Comparison of ENCODE assay signal across 1 cellular context in the genomic region with DNA sequence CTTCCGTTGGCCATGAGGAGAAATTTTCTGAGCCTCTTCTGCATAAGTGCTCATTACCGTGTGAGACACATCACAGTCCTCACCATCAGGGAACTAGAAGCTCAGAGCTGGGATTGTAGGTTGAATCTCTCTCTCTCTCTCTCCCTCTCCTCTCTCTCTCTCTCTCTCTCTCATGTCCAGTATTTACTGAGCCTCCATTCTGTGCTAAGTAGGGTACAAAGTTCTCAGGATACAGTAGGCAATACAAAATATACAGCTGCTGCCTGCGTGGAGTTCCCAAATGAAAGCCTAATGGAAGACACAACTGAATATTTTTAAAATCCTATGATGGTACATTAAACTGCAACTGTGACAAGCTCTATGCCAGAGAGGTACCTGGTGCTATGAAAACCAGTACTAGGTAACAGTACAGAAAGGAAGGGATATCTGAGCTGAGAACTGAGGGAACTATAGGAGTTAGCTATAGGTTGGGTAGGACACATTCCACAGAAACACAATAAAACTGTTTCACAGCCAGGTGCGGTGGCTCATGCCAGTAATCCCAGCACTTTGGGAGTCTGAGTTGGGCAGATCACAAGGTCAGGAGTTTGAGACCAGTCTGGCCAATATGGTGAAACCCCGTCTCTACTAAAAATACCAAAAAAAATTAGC.
A peak's percentile ranks its signal among the peaks of the same experiment; 100 is the strongest.
TF ChIP-seq lines count a peak whose summit lies in the region.

No MANE protein-coding gene starts in this region.

TF ChIP-seq in liver, 16 proteins besides CTCF, POLR2A, EP300 and RAD21:
- TF ChIP-seq NR2F2 (IDR thresholded peaks at IDR 0.05) = no peak
- peak; percentile 60 for TF ChIP-seq SP1 (IDR thresholded peaks at IDR 0.05)
- peak in 1 of 2 donors; percentile 17 for TF ChIP-seq JUND (IDR thresholded peaks at IDR 0.05)
- TF ChIP-seq, protein P1, sequence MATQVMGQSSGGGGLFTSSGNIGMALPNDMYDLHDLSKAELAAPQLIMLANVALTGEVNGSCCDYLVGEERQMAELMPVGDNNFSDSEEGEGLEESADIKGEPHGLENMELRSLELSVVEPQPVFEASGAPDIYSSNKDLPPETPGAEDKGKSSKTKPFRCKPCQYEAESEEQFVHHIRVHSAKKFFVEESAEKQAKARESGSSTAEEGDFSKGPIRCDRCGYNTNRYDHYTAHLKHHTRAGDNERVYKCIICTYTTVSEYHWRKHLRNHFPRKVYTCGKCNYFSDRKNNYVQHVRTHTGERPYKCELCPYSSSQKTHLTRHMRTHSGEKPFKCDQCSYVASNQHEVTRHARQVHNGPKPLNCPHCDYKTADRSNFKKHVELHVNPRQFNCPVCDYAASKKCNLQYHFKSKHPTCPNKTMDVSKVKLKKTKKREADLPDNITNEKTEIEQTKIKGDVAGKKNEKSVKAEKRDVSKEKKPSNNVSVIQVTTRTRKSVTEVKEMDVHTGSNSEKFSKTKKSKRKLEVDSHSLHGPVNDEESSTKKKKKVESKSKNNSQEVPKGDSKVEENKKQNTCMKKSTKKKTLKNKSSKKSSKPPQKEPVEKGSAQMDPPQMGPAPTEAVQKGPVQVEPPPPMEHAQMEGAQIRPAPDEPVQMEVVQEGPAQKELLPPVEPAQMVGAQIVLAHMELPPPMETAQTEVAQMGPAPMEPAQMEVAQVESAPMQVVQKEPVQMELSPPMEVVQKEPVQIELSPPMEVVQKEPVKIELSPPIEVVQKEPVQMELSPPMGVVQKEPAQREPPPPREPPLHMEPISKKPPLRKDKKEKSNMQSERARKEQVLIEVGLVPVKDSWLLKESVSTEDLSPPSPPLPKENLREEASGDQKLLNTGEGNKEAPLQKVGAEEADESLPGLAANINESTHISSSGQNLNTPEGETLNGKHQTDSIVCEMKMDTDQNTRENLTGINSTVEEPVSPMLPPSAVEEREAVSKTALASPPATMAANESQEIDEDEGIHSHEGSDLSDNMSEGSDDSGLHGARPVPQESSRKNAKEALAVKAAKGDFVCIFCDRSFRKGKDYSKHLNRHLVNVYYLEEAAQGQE (IDR thresholded peaks at IDR 0.05) = no peak
- no peak for TF ChIP-seq GABPA (IDR thresholded peaks at IDR 0.05 in 1 of 2, conservative IDR thresholded peaks at IDR 0.05 in 1 of 2)
- no peak for TF ChIP-seq MAX (IDR thresholded peaks at IDR 0.05)
- TF ChIP-seq, protein P2, sequence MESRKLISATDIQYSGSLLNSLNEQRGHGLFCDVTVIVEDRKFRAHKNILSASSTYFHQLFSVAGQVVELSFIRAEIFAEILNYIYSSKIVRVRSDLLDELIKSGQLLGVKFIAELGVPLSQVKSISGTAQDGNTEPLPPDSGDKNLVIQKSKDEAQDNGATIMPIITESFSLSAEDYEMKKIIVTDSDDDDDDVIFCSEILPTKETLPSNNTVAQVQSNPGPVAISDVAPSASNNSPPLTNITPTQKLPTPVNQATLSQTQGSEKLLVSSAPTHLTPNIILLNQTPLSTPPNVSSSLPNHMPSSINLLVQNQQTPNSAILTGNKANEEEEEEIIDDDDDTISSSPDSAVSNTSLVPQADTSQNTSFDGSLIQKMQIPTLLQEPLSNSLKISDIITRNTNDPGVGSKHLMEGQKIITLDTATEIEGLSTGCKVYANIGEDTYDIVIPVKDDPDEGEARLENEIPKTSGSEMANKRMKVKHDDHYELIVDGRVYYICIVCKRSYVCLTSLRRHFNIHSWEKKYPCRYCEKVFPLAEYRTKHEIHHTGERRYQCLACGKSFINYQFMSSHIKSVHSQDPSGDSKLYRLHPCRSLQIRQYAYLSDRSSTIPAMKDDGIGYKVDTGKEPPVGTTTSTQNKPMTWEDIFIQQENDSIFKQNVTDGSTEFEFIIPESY (IDR thresholded peaks at IDR 0.05) = no peak
- TF ChIP-seq ATF3 (IDR thresholded peaks at IDR 0.05) = no peak
- peak; percentile 85 for TF ChIP-seq YY1 (IDR thresholded peaks at IDR 0.05)
- peak; percentile 72 for TF ChIP-seq HNF4G (IDR thresholded peaks at IDR 0.05)
- TF ChIP-seq HNF4A (conservative IDR thresholded peaks at IDR 0.05) = peak; percentile 81 to 83
- TF ChIP-seq TAF1 (conservative IDR thresholded peaks at IDR 0.05) = no peak
- TF ChIP-seq EGR1 (IDR thresholded peaks at IDR 0.05; ENCODE audit: low read depth in 2 of 2) = no peak
- TF ChIP-seq FOXA2 (IDR thresholded peaks at IDR 0.05) = peak; percentile 59
- TF ChIP-seq RXRA (IDR thresholded peaks at IDR 0.05) = peak in 1 of 2 donors; percentile 39
- no peak for TF ChIP-seq FOXA1 (IDR thresholded peaks at IDR 0.05)
